6 cellular contexts compared by ENCODE assay signal in genomic region chr4:166637816-166638215, GRCh38.
"Had no signal": no experiment of that assay in that cellular context is flagged by ENCODE, and none has a peak within 500 bp of the region (broad histone marks: within the 10 kb centered on the region; RNA-seq: fewer than 3 reads in every experiment).

No MANE protein-coding gene starts in this region.

- H3K4me3 ChIP-seq: K562 had no signal

- ATAC-seq: HepG2, K562 had no signal

- H3K27ac ChIP-seq: HL-60 had no signal

- DNase-seq: IMR-90, KBM-7, KG1 had no signal
